20 cellular contexts compared by ENCODE assay signal in the genomic region with DNA sequence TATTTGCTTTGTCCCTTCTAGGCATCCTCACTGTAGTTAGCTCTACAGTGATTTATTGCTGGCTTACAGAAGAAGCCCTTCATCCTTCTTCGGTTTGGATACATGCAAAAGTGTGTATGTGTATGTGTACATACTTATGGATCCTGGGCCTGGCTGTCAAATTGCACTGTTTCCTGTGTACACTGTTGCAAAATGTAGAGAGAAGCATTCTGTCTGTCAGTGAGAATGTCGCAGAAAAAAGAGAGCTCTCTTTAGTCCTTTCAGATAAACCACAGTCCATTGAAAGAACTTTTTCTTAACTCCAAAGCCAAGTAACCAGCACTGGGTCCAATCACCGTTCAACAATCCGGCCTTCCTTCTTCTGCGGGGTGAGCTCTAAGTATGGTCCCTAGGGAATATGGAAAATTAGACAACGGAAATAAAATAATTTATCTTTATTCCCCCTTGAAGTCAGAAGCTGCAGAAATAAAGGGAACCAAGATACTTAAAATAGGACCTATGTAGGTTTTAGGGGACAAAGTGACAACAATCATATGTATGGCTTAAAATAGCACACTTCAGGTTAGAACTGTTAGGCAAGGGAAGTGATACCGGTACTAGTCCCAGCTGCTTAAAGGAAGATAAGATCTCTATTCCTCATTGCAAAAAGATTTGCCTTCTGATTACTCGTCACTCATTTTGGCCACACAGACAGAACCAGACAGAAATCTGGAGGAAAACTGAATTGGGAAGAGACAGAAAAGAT.
A peak's percentile ranks its signal among the peaks of the same experiment; 100 is the strongest.
DNase-seq lines count a peak whose midpoint lies in the region; ATAC-seq and TF ChIP-seq lines count a peak whose summit lies in the region.
"Had no signal": no experiment of that assay in that cellular context is flagged by ENCODE, and none has a peak within 500 bp of the region (broad histone marks: within the 10 kb centered on the region; RNA-seq: fewer than 3 reads in every experiment).

No MANE protein-coding gene starts in this region.

- TF ChIP-seq EP300 in tibial nerve (IDR thresholded peaks at IDR 0.05) = no peak

- DNase-seq in NCI-H82 (lab: John Stamatoyannopoulos, UW) (peak; percentile 30), NCI-H82 treated with DMSO at 0.1 percent for 48 hours (lab: John Stamatoyannopoulos, UW; ENCODE audit: unreplicated experiment) (no peak), NOMO-1 (lab: John Stamatoyannopoulos, UW; ENCODE audit: unreplicated experiment in 2 of 2) (peak; percentile 45 to 83), tibial nerve (ENCODE audit: low spot score in 2 of 2) (no peak), CD14-positive monocyte (ENCODE audit: low spot score) (no peak)
- no peak for DNase-seq in stimulated activated naive B cell treated with anti-CD40 and anti-IgM and Interleukin-4, amounts not matched to agents 10 μg/mL and 1 μg/mL and 100 μg/mL, for 72 hours
- DNase-seq: activated CD4-positive, alpha-beta T cell treated with anti-CD3 and anti-CD28 coated beads, Interleukin-2, amount 10 ng/mL, durations not matched to agents 24 days and 14 days; CD8-positive, alpha-beta memory T cell; GM23248; islet precursor cell; NCI-H1105 treated with DMSO at 0.1 percent for 48 hours; NCI-H345; pancreas; stomach had no signal

- peaks cover 24 to 46% of the 10 kb centered on the region in 2 donors for H3K36me3 Mint-ChIP-seq in stimulated activated naive B cell treated with anti-CD40 and anti-IgM and Interleukin-4, amounts not matched to agents 10 μg/mL and 1 μg/mL and 100 μg/mL, for 72 hours
- no peaks in the 10 kb centered on the region for H3K36me3 Mint-ChIP-seq in CD14-positive monocyte

- H3K27me3 Mint-ChIP-seq in stimulated activated naive B cell treated with anti-CD40 and anti-IgM and Interleukin-4, amounts not matched to agents 10 μg/mL and 1 μg/mL and 100 μg/mL, for 72 hours = no peaks in the 10 kb centered on the region
- H3K27me3 Mint-ChIP-seq in CD14-positive monocyte (ENCODE audit: low read depth in 3 of 3) = peaks cover 0 to 3% (median 0%) of the 10 kb centered on the region in 3 donors
- H3K27me3 Mint-ChIP-seq: activated CD4-positive, alpha-beta T cell treated with anti-CD3 and anti-CD28 coated beads, Interleukin-2, amount 10 ng/mL, durations not matched to agents 24 days and 14 days had no signal

- H3K27ac ChIP-seq in tibial nerve = no peak overlapping the region
- H3K27ac ChIP-seq: 22Rv1, epithelial cell of prostate, GM23248, pancreas, stomach had no signal

- no peaks in the 10 kb centered on the region for H3K36me3 ChIP-seq in tibial nerve
- H3K36me3 ChIP-seq: pancreas, stomach had no signal

- intact Hi-C loops in CD14-positive monocyte (cut with micrococcal nuclease) = no loop called here

- peaks cover 0 to 3% of the 10 kb centered on the region in 2 donors for H3K9me3 Mint-ChIP-seq in stimulated activated naive B cell treated with anti-CD40 and anti-IgM and Interleukin-4, amounts not matched to agents 10 μg/mL and 1 μg/mL and 100 μg/mL, for 72 hours
- H3K9me3 Mint-ChIP-seq in CD14-positive monocyte = peaks cover 0 to 5% (median 0%) of the 10 kb centered on the region in 7 donors
- H3K9me3 Mint-ChIP-seq: CD8-positive, alpha-beta memory T cell had no signal

- H3K4me3 Mint-ChIP-seq in stimulated activated naive B cell treated with anti-CD40 and anti-IgM and Interleukin-4, amounts not matched to agents 10 μg/mL and 1 μg/mL and 100 μg/mL, for 72 hours = peak overlapping the region; percentile 38 to 50
- no peak overlapping the region for H3K4me3 Mint-ChIP-seq in CD14-positive monocyte
- H3K4me3 Mint-ChIP-seq: activated CD4-positive, alpha-beta T cell treated with anti-CD3 and anti-CD28 coated beads, Interleukin-2, amount 10 ng/mL, durations not matched to agents 24 days and 14 days; CD8-positive, alpha-beta memory T cell had no signal

- no peak for TF ChIP-seq POLR2A in tibial nerve (IDR thresholded peaks at IDR 0.05)

- TF ChIP-seq CTCF in tibial nerve (IDR thresholded peaks at IDR 0.05) (no peak), CD14-positive monocyte (IDR thresholded peaks at IDR 0.05) (no peak)

- H3K4me3 ChIP-seq in tibial nerve = no peak overlapping the region
- H3K4me3 ChIP-seq: GM23248, pancreas, smooth muscle cell, stomach had no signal

- peaks cover 0 to 6% (median 0%) of the 10 kb centered on the region in 4 donors for H3K9me3 ChIP-seq in tibial nerve
- H3K9me3 ChIP-seq: pancreas had no signal

- peaks cover 54 to 80% of the 10 kb centered on the region in 2 donors for H3K4me1 Mint-ChIP-seq in stimulated activated naive B cell treated with anti-CD40 and anti-IgM and Interleukin-4, amounts not matched to agents 10 μg/mL and 1 μg/mL and 100 μg/mL, for 72 hours
- peaks cover 14% of the 10 kb centered on the region for H3K4me1 Mint-ChIP-seq in CD14-positive monocyte

- whole genome bisulfite sequencing in tibial nerve, 2 donors = 55 to 60% methylated on average over 8 of the region's 8 CpGs

- H3K27me3 ChIP-seq in tibial nerve = no peaks in the 10 kb centered on the region
- H3K27me3 ChIP-seq: pancreas, stomach had no signal

- no peaks in the 10 kb centered on the region for H3K4me1 ChIP-seq in tibial nerve
- H3K4me1 ChIP-seq: pancreas, stomach had no signal

- peak overlapping the region; percentile 95 for H3K27ac Mint-ChIP-seq in stimulated activated naive B cell treated with anti-CD40 and anti-IgM and Interleukin-4, amounts not matched to agents 10 μg/mL and 1 μg/mL and 100 μg/mL, for 72 hours
- H3K27ac Mint-ChIP-seq in CD14-positive monocyte = peak overlapping the region in 2 of 7 donors; percentile 3 to 49
- H3K27ac Mint-ChIP-seq: activated CD4-positive, alpha-beta T cell treated with anti-CD3 and anti-CD28 coated beads, Interleukin-2, amount 10 ng/mL, durations not matched to agents 24 days and 14 days had no signal

- ATAC-seq in HG02973 (IDR thresholded peaks at IDR 0.05; ENCODE audit: unreplicated experiment) = peak; percentile 58
- peak; percentile 88 to 93 for ATAC-seq in stimulated activated naive B cell treated with anti-CD40 and anti-IgM and Interleukin-4, amounts not matched to agents 10 μg/mL and 1 μg/mL and 100 μg/mL, for 72 hours (replicated peaks)
- no peak for ATAC-seq in HG02981 (IDR thresholded peaks at IDR 0.05; ENCODE audit: unreplicated experiment)
- ATAC-seq: Panc1, pancreas had no signal

Comparison
In these comparisons a context has a peak if more than half of its experiments do, and no peak if none do; other contexts are left out.
1. DNase-seq: peak in NCI-H82 (single experiment) and NOMO-1 (2 of 2); none in NCI-H82 treated with DMSO at 0.1 percent for 48 hours (single experiment), stimulated activated naive B cell treated with anti-CD40 and anti-IgM and Interleukin-4, amounts not matched to agents 10 μg/mL and 1 μg/mL and 100 μg/mL, for 72 hours (single experiment), tibial nerve (0 of 2) and CD14-positive monocyte (single experiment).
2. H3K4me3 Mint-ChIP-seq: peak in stimulated activated naive B cell treated with anti-CD40 and anti-IgM and Interleukin-4, amounts not matched to agents 10 μg/mL and 1 μg/mL and 100 μg/mL, for 72 hours (2 of 2); none in CD14-positive monocyte (0 of 2).